19 cellular contexts compared by ENCODE assay signal in genomic region chr11:3119141-3119821, GRCh38.
"Had no signal": no experiment of that assay in that cellular context is flagged by ENCODE, and none has a peak within 500 bp of the region (broad histone marks: within the 10 kb centered on the region; RNA-seq: fewer than 3 reads in every experiment).

No MANE protein-coding gene starts in this region.

- H3K9me3 ChIP-seq: pancreas had no signal

- H3K27me3 Mint-ChIP-seq: activated CD4-positive, alpha-beta T cell treated with anti-CD3 and anti-CD28 coated beads, Interleukin-2, amount 10 ng/mL, durations not matched to agents 24 days and 14 days; activated naive CD8-positive, alpha-beta T cell; stimulated activated naive CD8-positive, alpha-beta T cell treated with anti-CD3 and anti-CD28 coated beads, Interleukin-15, amount 100 ng/mL, for 72 hours; T-cell had no signal

- H2AFZ ChIP-seq: neural progenitor cell had no signal

- H3K4me1 Mint-ChIP-seq: activated CD4-positive, alpha-beta T cell treated with anti-CD3 and anti-CD28 coated beads, Interleukin-2, amount 10 ng/mL, durations not matched to agents 24 days and 14 days; neural progenitor cell; stimulated activated naive CD8-positive, alpha-beta T cell treated with anti-CD3 and anti-CD28 coated beads, Interleukin-15, amount 100 ng/mL, for 72 hours; T-cell had no signal

- H3K4me3 ChIP-seq: neural progenitor cell, pancreas, SK-N-MC had no signal

- H3K4me3 Mint-ChIP-seq: activated CD4-positive, alpha-beta T cell treated with anti-CD3 and anti-CD28 coated beads, Interleukin-2, amount 10 ng/mL, durations not matched to agents 24 days and 14 days; activated naive CD8-positive, alpha-beta T cell; neural progenitor cell; stimulated activated naive CD8-positive, alpha-beta T cell treated with anti-CD3 and anti-CD28 coated beads, Interleukin-15, amount 100 ng/mL, for 72 hours; T-cell had no signal

- H3K27ac ChIP-seq: brain microvascular endothelial cell, neural progenitor cell, pancreas, SK-N-MC, WERI-Rb-1 had no signal

- ATAC-seq: esophagus mucosa; left lobe of liver; pancreas; stimulated activated naive CD8-positive, alpha-beta T cell treated with anti-CD3 and anti-CD28 coated beads, Interleukin-15, amount 100 ng/mL, for 72 hours; T-cell had no signal

- H3K4me2 ChIP-seq: neural progenitor cell had no signal

- H3K9me3 Mint-ChIP-seq: activated CD4-positive, alpha-beta T cell treated with anti-CD3 and anti-CD28 coated beads, Interleukin-2, amount 10 ng/mL, durations not matched to agents 24 days and 14 days had no signal

- FAIRE-seq: pancreas had no signal

- H3K4me1 ChIP-seq: neural progenitor cell, pancreas had no signal

- H3K27ac Mint-ChIP-seq: activated CD4-positive, alpha-beta T cell treated with anti-CD3 and anti-CD28 coated beads, Interleukin-2, amount 10 ng/mL, durations not matched to agents 24 days and 14 days; activated naive CD8-positive, alpha-beta T cell; activated T-helper 2 cell treated with anti-CD3 and anti-CD28 coated beads, Interferon-gamma antibody, Interleukin-2, Interleukin-4, amounts not matched to agents 10 μg/mL and 5 μg/mL and 100 μg/mL, durations not matched to agents 14 hours and 24 hours and 36 hours; neural progenitor cell; T-cell had no signal

- H3K27me3 ChIP-seq: brain microvascular endothelial cell, neural progenitor cell, pancreas had no signal

- DNase-seq: activated CD4-positive, alpha-beta T cell treated with anti-CD3 and anti-CD28 coated beads, Interleukin-2, amount 10 ng/mL, durations not matched to agents 24 days and 14 days; activated CD8-positive, alpha-beta memory T cell treated with anti-CD3 and anti-CD28 coated beads for 24 hours; amygdala; brain microvascular endothelial cell; cerebellar nuclear complex; retina; stimulated activated CD4-positive, alpha-beta T cell treated with anti-CD3 and anti-CD28 coated beads, Interleukin-2, amount 100 ng/mL, for 48 hours; stimulated activated CD8-positive, alpha-beta memory T cell treated with anti-CD3 and anti-CD28 coated beads, Interleukin-4, amount 100 ng/mL, for 48 hours; stimulated activated naive CD8-positive, alpha-beta T cell treated with anti-CD3 and anti-CD28 coated beads, Interleukin-15, amount 100 ng/mL, for 72 hours; T1000; WERI-Rb-1 had no signal

- H3K36me3 ChIP-seq: pancreas had no signal

- H3K9ac ChIP-seq: neural progenitor cell had no signal
